In the genomic region with DNA sequence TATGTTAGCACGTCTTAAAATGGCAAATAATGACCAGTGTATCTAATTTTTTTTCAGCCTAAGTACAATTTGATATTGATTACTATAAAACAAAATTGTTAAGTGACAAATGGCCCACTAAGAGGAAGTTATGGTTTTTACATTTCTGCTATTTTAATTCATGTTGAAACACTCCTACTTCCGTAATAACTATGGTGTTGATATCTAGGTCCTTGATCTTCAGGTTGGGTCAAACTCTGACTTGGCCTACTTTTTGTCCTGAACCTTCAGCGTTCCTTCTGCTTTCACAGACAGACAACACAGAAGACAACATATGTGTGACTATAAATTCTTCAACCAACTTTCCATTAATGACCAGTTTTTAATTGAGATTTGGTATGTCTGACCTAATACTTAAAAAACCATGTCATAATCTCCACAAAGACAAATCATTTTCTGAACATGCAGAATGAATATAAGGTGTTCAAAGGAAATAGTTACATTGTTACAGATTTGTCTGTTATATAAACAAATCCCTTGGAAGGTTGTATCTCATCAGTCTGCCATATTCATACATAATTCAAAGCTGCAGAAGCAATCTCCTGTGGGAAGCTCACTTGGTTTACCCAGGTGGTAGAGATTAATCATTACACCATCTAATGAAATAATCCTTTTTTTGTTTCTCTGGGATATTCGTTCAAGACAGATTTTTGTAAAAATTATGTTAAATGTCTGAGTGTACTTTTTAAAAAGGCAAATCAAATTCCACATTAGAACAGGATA, we compare ENCODE assay signal across 22 cellular contexts.
DNase-seq lines count a peak whose midpoint lies in the region; ATAC-seq and TF ChIP-seq lines count a peak whose summit lies in the region.
"Had no signal": no experiment of that assay in that cellular context is flagged by ENCODE, and none has a peak within 500 bp of the region (broad histone marks: within the 10 kb centered on the region; RNA-seq: fewer than 3 reads in every experiment).

No MANE protein-coding gene starts in this region.

- BruUV-seq in OCI-LY7 (replicated peaks; lab: Mats Ljungman, UMichigan) (no TSS peak), PC-9 (replicated peaks; lab: Mats Ljungman, UMichigan) (no TSS peak)

- H3K4me3 ChIP-seq in OCI-LY7 (ENCODE audit: low read depth, low read length, poor library complexity, severe bottlenecking) (no peak overlapping the region), PC-9 (no peak overlapping the region)
- H3K4me3 ChIP-seq: left lung, upper lobe of left lung had no signal

- peak overlapping the region; percentile 20 for H3K27ac Mint-ChIP-seq in activated CD8-positive, alpha-beta T cell treated with anti-CD3 and anti-CD28 coated beads for 36 hours
- no peak overlapping the region for H3K27ac Mint-ChIP-seq in activated CD8-positive, alpha-beta T cell treated with anti-CD3 and anti-CD28 coated beads, Interleukin-2, amount 10 ng/mL, durations not matched to agents 7 days and 5 days
- H3K27ac Mint-ChIP-seq in effector memory CD8-positive, alpha-beta T cell: peak overlapping the region; percentile 63 to 75
- peak overlapping the region; percentile 79 for H3K27ac Mint-ChIP-seq in stimulated activated effector memory CD8-positive, alpha-beta T cell treated with anti-CD3 and anti-CD28 coated beads, Interleukin-12 subunit alpha, Interleukin-12 subunit beta, amount 100 ng/mL, for 72 hours
- H3K27ac Mint-ChIP-seq: activated CD4-positive, alpha-beta T cell treated with anti-CD3 and anti-CD28 coated beads for 36 hours; activated naive CD4-positive, alpha-beta T cell treated with anti-CD3 and anti-CD28 coated beads for 36 hours had no signal

- no peak overlapping the region for H3K27ac ChIP-seq in OCI-LY7 (ENCODE audit: low read depth, low read length, poor library complexity, severe bottlenecking)
- no peak overlapping the region for H3K27ac ChIP-seq in PC-9
- H3K27ac ChIP-seq: epithelial cell of prostate, left lung, upper lobe of left lung had no signal

- H3F3A ChIP-seq in PC-9 (ENCODE audit: insufficient read depth, low read depth): peaks cover 19% of the 10 kb centered on the region

- H3K36me3 Mint-ChIP-seq in activated CD8-positive, alpha-beta T cell treated with anti-CD3 and anti-CD28 coated beads for 36 hours (ENCODE audit: low read depth): peaks cover 3% of the 10 kb centered on the region
- H3K36me3 Mint-ChIP-seq in activated CD8-positive, alpha-beta T cell treated with anti-CD3 and anti-CD28 coated beads, Interleukin-2, amount 10 ng/mL, durations not matched to agents 7 days and 5 days (ENCODE audit: low read depth): peaks cover 3% of the 10 kb centered on the region
- peaks cover 5% of the 10 kb centered on the region for H3K36me3 Mint-ChIP-seq in effector memory CD8-positive, alpha-beta T cell (ENCODE audit: insufficient read depth)
- H3K36me3 Mint-ChIP-seq in stimulated activated effector memory CD8-positive, alpha-beta T cell treated with anti-CD3 and anti-CD28 coated beads, Interleukin-12 subunit alpha, Interleukin-12 subunit beta, amount 100 ng/mL, for 72 hours: no peaks in the 10 kb centered on the region

- no peaks in the 10 kb centered on the region for H3K9me2 ChIP-seq in OCI-LY7 (ENCODE audit: insufficient read depth, low read length)
- no peaks in the 10 kb centered on the region for H3K9me2 ChIP-seq in PC-9 (ENCODE audit: insufficient read depth)

- no peak overlapping the region for H3K4me3 Mint-ChIP-seq in activated CD8-positive, alpha-beta T cell treated with anti-CD3 and anti-CD28 coated beads for 36 hours
- H3K4me3 Mint-ChIP-seq in activated CD8-positive, alpha-beta T cell treated with anti-CD3 and anti-CD28 coated beads, Interleukin-2, amount 10 ng/mL, durations not matched to agents 7 days and 5 days: no peak overlapping the region
- H3K4me3 Mint-ChIP-seq in effector memory CD8-positive, alpha-beta T cell: peak overlapping the region in 1 of 2 donors; percentile 42
- peak overlapping the region; percentile 36 for H3K4me3 Mint-ChIP-seq in stimulated activated effector memory CD8-positive, alpha-beta T cell treated with anti-CD3 and anti-CD28 coated beads, Interleukin-12 subunit alpha, Interleukin-12 subunit beta, amount 100 ng/mL, for 72 hours
- H3K4me3 Mint-ChIP-seq: activated CD4-positive, alpha-beta T cell treated with anti-CD3 and anti-CD28 coated beads for 36 hours; activated naive CD4-positive, alpha-beta T cell treated with anti-CD3 and anti-CD28 coated beads for 36 hours had no signal

- peaks cover 45% of the 10 kb centered on the region for H3K4me1 Mint-ChIP-seq in activated CD8-positive, alpha-beta T cell treated with anti-CD3 and anti-CD28 coated beads for 36 hours (ENCODE audit: low read depth)
- H3K4me1 Mint-ChIP-seq in activated CD8-positive, alpha-beta T cell treated with anti-CD3 and anti-CD28 coated beads, Interleukin-2, amount 10 ng/mL, durations not matched to agents 7 days and 5 days (ENCODE audit: low read depth): peaks cover 38% of the 10 kb centered on the region
- peaks cover 26 to 28% of the 10 kb centered on the region in 2 donors for H3K4me1 Mint-ChIP-seq in effector memory CD8-positive, alpha-beta T cell (ENCODE audit: low read depth in 2 of 2)
- H3K4me1 Mint-ChIP-seq in stimulated activated effector memory CD8-positive, alpha-beta T cell treated with anti-CD3 and anti-CD28 coated beads, Interleukin-12 subunit alpha, Interleukin-12 subunit beta, amount 100 ng/mL, for 72 hours: peaks cover 49% of the 10 kb centered on the region

- no peaks in the 10 kb centered on the region for H3K9me3 Mint-ChIP-seq in activated CD8-positive, alpha-beta T cell treated with anti-CD3 and anti-CD28 coated beads for 36 hours
- H3K9me3 Mint-ChIP-seq in activated CD8-positive, alpha-beta T cell treated with anti-CD3 and anti-CD28 coated beads, Interleukin-2, amount 10 ng/mL, durations not matched to agents 7 days and 5 days (ENCODE audit: insufficient read depth): no peaks in the 10 kb centered on the region
- no peaks in the 10 kb centered on the region for H3K9me3 Mint-ChIP-seq in effector memory CD8-positive, alpha-beta T cell
- no peaks in the 10 kb centered on the region for H3K9me3 Mint-ChIP-seq in stimulated activated effector memory CD8-positive, alpha-beta T cell treated with anti-CD3 and anti-CD28 coated beads, Interleukin-12 subunit alpha, Interleukin-12 subunit beta, amount 100 ng/mL, for 72 hours
- H3K9me3 Mint-ChIP-seq: activated naive CD4-positive, alpha-beta T cell treated with anti-CD3 and anti-CD28 coated beads for 36 hours had no signal

- H3K27me3 Mint-ChIP-seq in activated CD8-positive, alpha-beta T cell treated with anti-CD3 and anti-CD28 coated beads for 36 hours: no peaks in the 10 kb centered on the region
- H3K27me3 Mint-ChIP-seq in activated CD8-positive, alpha-beta T cell treated with anti-CD3 and anti-CD28 coated beads, Interleukin-2, amount 10 ng/mL, durations not matched to agents 7 days and 5 days (ENCODE audit: low read depth): no peaks in the 10 kb centered on the region
- no peaks in the 10 kb centered on the region for H3K27me3 Mint-ChIP-seq in effector memory CD8-positive, alpha-beta T cell
- H3K27me3 Mint-ChIP-seq: activated CD4-positive, alpha-beta T cell treated with anti-CD3 and anti-CD28 coated beads for 36 hours had no signal

- H3K9me3 ChIP-seq in OCI-LY7 (ENCODE audit: low read length) (no peaks in the 10 kb centered on the region), PC-9 (ENCODE audit: insufficient read depth, low read depth) (no peaks in the 10 kb centered on the region)
- H3K9me3 ChIP-seq: left lung, upper lobe of left lung had no signal

- TF ChIP-seq CTCF in activated CD8-positive, alpha-beta T cell treated with anti-CD3 and anti-CD28 coated beads for 36 hours (IDR thresholded peaks at IDR 0.05): no peak
- TF ChIP-seq CTCF in OCI-LY7 (conservative IDR thresholded peaks at IDR 0.05; ENCODE audit: low read length): no peak
- TF ChIP-seq CTCF in PC-9 (conservative IDR thresholded peaks at IDR 0.05): no peak

- CTCF ChIA-PET in activated CD8-positive, alpha-beta T cell treated with anti-CD3 and anti-CD28 coated beads for 36 hours (lab: Charles Lee): interaction anchor here (1.1 to 2.7 kb wide), 3 partner anchors 15 to 380 kb away, joined by 3 to 11 read pairs (median 7); no protein-coding TSS in a partner anchor
- CTCF ChIA-PET in activated CD8-positive, alpha-beta T cell treated with anti-CD3 and anti-CD28 coated beads, Interleukin-2, amount 10 ng/mL, durations not matched to agents 7 days and 5 days (lab: Charles Lee): interaction anchor here (0.7 kb wide), 1 partner anchor 16 kb away, joined by 3 read pairs; no protein-coding TSS in a partner anchor
- CTCF ChIA-PET in OCI-LY7 (lab: Charles Lee; ENCODE audit: unreplicated experiment): no interaction called here
- CTCF ChIA-PET in PC-9 (lab: Charles Lee): no interaction called here

- intact Hi-C loops in activated CD8-positive, alpha-beta T cell treated with anti-CD3 and anti-CD28 coated beads for 36 hours (cut with micrococcal nuclease): no loop called here
- intact Hi-C loops in OCI-LY7 (cut with micrococcal nuclease; ENCODE audit: unreplicated experiment) (no loop called here), PC-9 (cut with micrococcal nuclease; ENCODE audit: unreplicated experiment) (no loop called here)

- H2AFZ ChIP-seq in OCI-LY7 (ENCODE audit: low read length) (no peak overlapping the region), PC-9 (no peak overlapping the region)

- POLR2A ChIA-PET in activated CD8-positive, alpha-beta T cell treated with anti-CD3 and anti-CD28 coated beads for 36 hours (lab: Charles Lee): interaction anchor here (1.5 kb wide), 1 partner anchor 254 kb away, joined by 3 read pairs; no protein-coding TSS in a partner anchor
- POLR2A ChIA-PET in activated CD8-positive, alpha-beta T cell treated with anti-CD3 and anti-CD28 coated beads, Interleukin-2, amount 10 ng/mL, durations not matched to agents 7 days and 5 days (lab: Charles Lee): no interaction called here
- POLR2A ChIA-PET in OCI-LY7 (lab: Charles Lee): no interaction called here
- POLR2A ChIA-PET in PC-9 (lab: Charles Lee; ENCODE audit: unreplicated experiment): no interaction called here

- ATAC-seq in activated CD8-positive, alpha-beta T cell treated with anti-CD3 and anti-CD28 coated beads for 36 hours: no peak
- ATAC-seq in activated CD8-positive, alpha-beta T cell treated with anti-CD3 and anti-CD28 coated beads, Interleukin-2, amount 10 ng/mL, durations not matched to agents 7 days and 5 days: no peak
- ATAC-seq in effector memory CD8-positive, alpha-beta T cell (replicated peaks): peak; percentile 46
- ATAC-seq in stimulated activated effector memory CD8-positive, alpha-beta T cell treated with anti-CD3 and anti-CD28 coated beads, Interleukin-12 subunit alpha, Interleukin-12 subunit beta, amount 100 ng/mL, for 72 hours: no peak
- ATAC-seq: activated CD4-positive, alpha-beta T cell treated with anti-CD3 and anti-CD28 coated beads for 36 hours; HCT116; left lung had no signal

- H4K20me1 ChIP-seq in OCI-LY7 (ENCODE audit: insufficient read depth, low read length) (no peaks in the 10 kb centered on the region), PC-9 (ENCODE audit: insufficient read depth) (no peaks in the 10 kb centered on the region)

- H3K4me1 ChIP-seq in OCI-LY7 (ENCODE audit: insufficient read depth, low read length, poor library complexity, severe bottlenecking) (peaks cover 7% of the 10 kb centered on the region), PC-9 (replicated peaks; ENCODE audit: insufficient read depth) (peaks cover 30% of the 10 kb centered on the region)

- H3K27me3 ChIP-seq in PC-9 (ENCODE audit: insufficient read depth, low read depth): no peaks in the 10 kb centered on the region
- H3K27me3 ChIP-seq: left lung, upper lobe of left lung had no signal

- no peak for DNase-seq in activated CD8-positive, alpha-beta T cell treated with anti-CD3 and anti-CD28 coated beads for 36 hours
- no peak for DNase-seq in activated CD8-positive, alpha-beta T cell treated with anti-CD3 and anti-CD28 coated beads, Interleukin-2, amount 10 ng/mL, durations not matched to agents 7 days and 5 days
- DNase-seq in OCI-LY7 (ENCODE audit: low spot score): peak; percentile 9
- DNase-seq in effector memory CD8-positive, alpha-beta T cell: no peak
- DNase-seq in stimulated activated effector memory CD8-positive, alpha-beta T cell treated with anti-CD3 and anti-CD28 coated beads, Interleukin-12 subunit alpha, Interleukin-12 subunit beta, amount 100 ng/mL, for 72 hours (ENCODE audit: low spot score in 2 of 2): no peak
- DNase-seq in SHP77 treated with DMSO at 0.1 percent for 48 hours (lab: John Stamatoyannopoulos, UW): no peak
- DNase-seq in NK-92 (lab: John Stamatoyannopoulos, UW; ENCODE audit: unreplicated experiment): no peak
- no peak for DNase-seq in PC-9
- DNase-seq: 8988T; activated CD4-positive, alpha-beta T cell treated with anti-CD3 and anti-CD28 coated beads for 36 hours; activated CD8-positive, alpha-beta memory T cell treated with anti-CD3 and anti-CD28 coated beads, Interleukin-2, amount 50 U/mL, for 4 hours; activated naive CD4-positive, alpha-beta T cell treated with anti-CD3 and anti-CD28 coated beads for 36 hours; EL; foreskin melanocyte; left lung; NCI-H2227 treated with DMSO at 0.1 percent for 48 hours; NK-92 treated with Interleukin-12 subunit alpha and Interleukin-12 subunit beta, amount 100 ng/mL, for 24 hours; Right ventricle myocardium superior; stimulated activated CD4-positive, alpha-beta T cell treated with anti-CD3 and anti-CD28 coated beads, Interleukin-12 subunit alpha, Interleukin-12 subunit beta, amount 100 ng/mL, for 4 hours; upper lobe of left lung had no signal

- H3K4me2 ChIP-seq in OCI-LY7 (ENCODE audit: low read length): 0 out of 2 replicates have a peak overlapping the region, but pooled peaks have one; percentile 13
- no peak overlapping the region for H3K4me2 ChIP-seq in PC-9

- no peaks in the 10 kb centered on the region for H3K36me3 ChIP-seq in OCI-LY7 (ENCODE audit: insufficient read depth, low read length)
- H3K36me3 ChIP-seq in PC-9 (ENCODE audit: low read depth): no peaks in the 10 kb centered on the region

- no peaks in the 10 kb centered on the region for H3K79me2 ChIP-seq in OCI-LY7 (ENCODE audit: insufficient read depth, low read depth, low read length)
- no peaks in the 10 kb centered on the region for H3K79me2 ChIP-seq in PC-9 (ENCODE audit: low read depth)

Comparison
In these comparisons a context has a peak if more than half of its experiments do, and no peak if none do; other contexts are left out.
1. CTCF ChIA-PET loops: an anchor here in activated CD8-positive, alpha-beta T cell treated with anti-CD3 and anti-CD28 coated beads for 36 hours (1.1 to 2.7 kb wide) and activated CD8-positive, alpha-beta T cell treated with anti-CD3 and anti-CD28 coated beads, Interleukin-2, amount 10 ng/mL, durations not matched to agents 7 days and 5 days (0.7 kb wide); none called in OCI-LY7 and PC-9.